Comparison of ENCODE assay signal across 40 cellular contexts in genomic region chr1:167876597-167877175, GRCh38. TPM values are rescaled to one million over a fixed set of nuclear protein-coding genes. Genes with fewer than 3 reads are reported as not detected.
"Had no signal": no experiment of that assay in that cellular context is flagged by ENCODE, and none has a peak within 500 bp of the region (broad histone marks: within the 10 kb centered on the region; RNA-seq: fewer than 3 reads in every experiment).

No MANE protein-coding gene starts in this region.

- FAIRE-seq: bronchial epithelial cell, TTC549 had no signal

- H3K36me3 ChIP-seq: ascending aorta, cardiac muscle cell had no signal

- H3K27ac Mint-ChIP-seq: activated B cell treated with CpG ODN at 0.5 μM for 24 hours; activated CD4-positive, alpha-beta memory T cell treated with anti-CD3 and anti-CD28 coated beads for 36 hours; activated CD4-positive, alpha-beta T cell treated with anti-CD3 and anti-CD28 coated beads, Interleukin-2, amount 10 ng/mL, durations not matched to agents 24 days and 14 days; activated CD8-positive, alpha-beta T cell treated with anti-CD3 and anti-CD28 coated beads for 36 hours; activated naive CD4-positive, alpha-beta T cell treated with anti-CD3 and anti-CD28 coated beads for 36 hours; activated naive CD8-positive, alpha-beta T cell; activated naive CD8-positive, alpha-beta T cell treated with anti-CD3 and anti-CD28 coated beads, Interleukin-2, amount 10 ng/mL, durations not matched to agents 7 days and 5 days; activated naive CD8-positive, alpha-beta T cell treated with anti-CD3 and anti-CD28 coated beads, Interleukin-2, amount 50 U/mL, for 24 hours; activated T-cell treated with anti-CD3 and anti-CD28 coated beads, Interleukin-2, amount 50 U/mL, for 72 hours; activated T-helper 1 cell treated with anti-CD3 and anti-CD28 coated beads, Interleukin-12 subunit alpha, Interleukin-12 subunit beta, Interleukin-2, Interleukin-4 antibody, amounts not matched to agents 30 ng/mL and 10 ng/mL and 1 ng/mL, durations not matched to agents 14 hours and 24 hours and 36 hours; activated T-helper 17 cell treated with anti-CD3 and anti-CD28 coated beads, Interleukin-2, amount 50 U/mL, for 72 hours; brain; T-helper 1 cell treated with Interleukin-12 subunit alpha and Interleukin-12 subunit beta and Interleukin-4 antibody, amounts not matched to agents 30 μg/mL and 1 μg/mL, for 36 hours; T-helper 2 cell treated with Interferon-gamma antibody and Interleukin-4, amounts not matched to agents 5 μg/mL and 100 μg/mL, for 36 hours had no signal

- H3K4me3 Mint-ChIP-seq: activated B cell treated with CpG ODN at 0.5 μM for 24 hours; activated CD4-positive, alpha-beta memory T cell treated with anti-CD3 and anti-CD28 coated beads for 36 hours; activated CD4-positive, alpha-beta T cell treated with anti-CD3 and anti-CD28 coated beads, Interleukin-2, amount 10 ng/mL, durations not matched to agents 24 days and 14 days; activated CD8-positive, alpha-beta T cell treated with anti-CD3 and anti-CD28 coated beads for 36 hours; activated naive CD4-positive, alpha-beta T cell treated with anti-CD3 and anti-CD28 coated beads for 36 hours; activated naive CD8-positive, alpha-beta T cell; activated naive CD8-positive, alpha-beta T cell treated with anti-CD3 and anti-CD28 coated beads, Interleukin-2, amount 10 ng/mL, durations not matched to agents 7 days and 5 days; activated naive CD8-positive, alpha-beta T cell treated with anti-CD3 and anti-CD28 coated beads, Interleukin-2, amount 50 U/mL, for 24 hours; activated T-cell treated with anti-CD3 and anti-CD28 coated beads, Interleukin-2, amount 50 U/mL, for 4 hours; activated T-cell treated with anti-CD3 and anti-CD28 coated beads, Interleukin-2, amount 50 U/mL, for 72 hours; activated T-helper 1 cell treated with anti-CD3 and anti-CD28 coated beads, Interleukin-12 subunit alpha, Interleukin-12 subunit beta, Interleukin-2, Interleukin-4 antibody, amounts not matched to agents 30 ng/mL and 10 ng/mL and 1 ng/mL, durations not matched to agents 14 hours and 24 hours and 36 hours; activated T-helper 17 cell treated with anti-CD3 and anti-CD28 coated beads, Interleukin-2, amount 50 U/mL, for 72 hours; brain; central memory CD8-positive, alpha-beta T cell; T-helper 1 cell treated with Interleukin-12 subunit alpha and Interleukin-12 subunit beta and Interleukin-4 antibody, amounts not matched to agents 30 μg/mL and 1 μg/mL, for 36 hours; T-helper 2 cell treated with Interferon-gamma antibody and Interleukin-4, amounts not matched to agents 5 μg/mL and 100 μg/mL, for 36 hours had no signal

- ATAC-seq: activated CD8-positive, alpha-beta T cell treated with anti-CD3 and anti-CD28 coated beads for 36 hours; activated naive CD8-positive, alpha-beta T cell treated with anti-CD3 and anti-CD28 coated beads, Interleukin-2, amount 50 U/mL, for 24 hours; activated T-cell treated with anti-CD3 and anti-CD28 coated beads, Interleukin-2, amount 50 U/mL, for 4 hours; activated T-cell treated with anti-CD3 and anti-CD28 coated beads, Interleukin-2, amount 50 U/mL, for 72 hours; activated T-helper 17 cell treated with anti-CD3 and anti-CD28 coated beads, Interleukin-2, amount 50 U/mL, for 72 hours had no signal

- H3K4me1 ChIP-seq: ascending aorta had no signal

- DNase-seq: activated B cell treated with CpG ODN at 0.5 μM for 24 hours; activated CD4-positive, alpha-beta memory T cell treated with anti-CD3 and anti-CD28 coated beads for 36 hours; activated CD4-positive, alpha-beta T cell treated with anti-CD3 and anti-CD28 coated beads for 4 hours; activated CD4-positive, alpha-beta T cell treated with anti-CD3 and anti-CD28 coated beads, Interleukin-2, amount 10 ng/mL, durations not matched to agents 24 days and 14 days; activated CD4-positive, alpha-beta T cell treated with anti-CD3 and anti-CD28 coated beads, Interleukin-2, amount 50 U/mL, for 1 hour; activated CD4-positive, alpha-beta T cell treated with anti-CD3 and anti-CD28 coated beads, Interleukin-2, amount 50 U/mL, for 4 hours; activated CD4-positive, CD25-positive, alpha-beta regulatory T cell treated with anti-CD3 and anti-CD28 coated beads, Interleukin-2, amount 50 U/mL, for 72 hours; activated CD8-positive, alpha-beta memory T cell treated with anti-CD3 and anti-CD28 coated beads, Interleukin-2, amount 50 U/mL, for 4 hours; activated CD8-positive, alpha-beta T cell treated with anti-CD3 and anti-CD28 coated beads for 36 hours; activated effector memory CD4-positive, alpha-beta T cell treated with anti-CD3 and anti-CD28 coated beads, Interleukin-2, amount 50 U/mL, for 16 hours; activated gamma-delta T cell treated with Interleukin-2 at 50 U/mL for 16 hours; activated naive CD4-positive, alpha-beta T cell; activated naive CD4-positive, alpha-beta T cell treated with anti-CD3 and anti-CD28 coated beads for 36 hours; activated naive CD4-positive, alpha-beta T cell treated with anti-CD3 and anti-CD28 coated beads, Interleukin-2, amount 50 U/mL, for 16 hours; activated naive CD8-positive, alpha-beta T cell treated with anti-CD3 and anti-CD28 coated beads, Interleukin-2, amount 10 ng/mL, durations not matched to agents 7 days and 5 days; activated naive CD8-positive, alpha-beta T cell treated with anti-CD3 and anti-CD28 coated beads, Interleukin-2, amount 50 U/mL, for 24 hours; activated T-cell treated with anti-CD3 and anti-CD28 coated beads for 4 hours; activated T-cell treated with anti-CD3 and anti-CD28 coated beads, Interleukin-2, amount 50 U/mL, for 1 hour; activated T-cell treated with anti-CD3 and anti-CD28 coated beads, Interleukin-2, amount 50 U/mL, for 4 hours; activated T-cell treated with anti-CD3 and anti-CD28 coated beads, Interleukin-2, amount 50 U/mL, for 72 hours; amygdala; anterior cingulate cortex; caudate nucleus; cerebellar nuclear complex; T-helper 1 cell; T-helper 2 cell; T-helper 9 cell had no signal

- H3K9me3 ChIP-seq: ascending aorta had no signal

- H3K9me3 Mint-ChIP-seq: activated B cell treated with CpG ODN at 0.5 μM for 24 hours; activated CD4-positive, alpha-beta memory T cell treated with anti-CD3 and anti-CD28 coated beads for 36 hours; activated CD4-positive, alpha-beta T cell treated with anti-CD3 and anti-CD28 coated beads, Interleukin-2, amount 10 ng/mL, durations not matched to agents 24 days and 14 days; activated CD8-positive, alpha-beta T cell treated with anti-CD3 and anti-CD28 coated beads for 36 hours; activated naive CD4-positive, alpha-beta T cell treated with anti-CD3 and anti-CD28 coated beads for 36 hours; activated naive CD8-positive, alpha-beta T cell treated with anti-CD3 and anti-CD28 coated beads, Interleukin-2, amount 10 ng/mL, durations not matched to agents 7 days and 5 days; activated naive CD8-positive, alpha-beta T cell treated with anti-CD3 and anti-CD28 coated beads, Interleukin-2, amount 50 U/mL, for 24 hours; activated T-cell treated with anti-CD3 and anti-CD28 coated beads, Interleukin-2, amount 50 U/mL, for 4 hours; activated T-cell treated with anti-CD3 and anti-CD28 coated beads, Interleukin-2, amount 50 U/mL, for 72 hours; activated T-helper 17 cell treated with anti-CD3 and anti-CD28 coated beads, Interleukin-2, amount 50 U/mL, for 72 hours; brain; central memory CD8-positive, alpha-beta T cell; T-helper 1 cell treated with Interleukin-12 subunit alpha and Interleukin-12 subunit beta and Interleukin-4 antibody, amounts not matched to agents 30 μg/mL and 1 μg/mL, for 36 hours; T-helper 2 cell treated with Interferon-gamma antibody and Interleukin-4, amounts not matched to agents 5 μg/mL and 100 μg/mL, for 36 hours had no signal

- H3K36me3 Mint-ChIP-seq: activated CD4-positive, alpha-beta memory T cell treated with anti-CD3 and anti-CD28 coated beads for 36 hours; activated naive CD8-positive, alpha-beta T cell; activated naive CD8-positive, alpha-beta T cell treated with anti-CD3 and anti-CD28 coated beads, Interleukin-2, amount 10 ng/mL, durations not matched to agents 7 days and 5 days; brain had no signal

- H3K27ac ChIP-seq: ascending aorta, cardiac muscle cell, VCaP had no signal

- H3K4me1 Mint-ChIP-seq: activated B cell treated with CpG ODN at 0.5 μM for 24 hours; activated CD4-positive, alpha-beta T cell treated with anti-CD3 and anti-CD28 coated beads, Interleukin-2, amount 10 ng/mL, durations not matched to agents 24 days and 14 days; activated naive CD8-positive, alpha-beta T cell treated with anti-CD3 and anti-CD28 coated beads, Interleukin-2, amount 10 ng/mL, durations not matched to agents 7 days and 5 days; activated naive CD8-positive, alpha-beta T cell treated with anti-CD3 and anti-CD28 coated beads, Interleukin-2, amount 50 U/mL, for 24 hours; activated T-helper 17 cell treated with anti-CD3 and anti-CD28 coated beads, Interleukin-2, amount 50 U/mL, for 72 hours; brain; central memory CD8-positive, alpha-beta T cell had no signal

- H3K4me3 ChIP-seq: ascending aorta, cardiac muscle cell had no signal

- H3K27me3 ChIP-seq: ascending aorta, cardiac muscle cell had no signal

RNA-seq across cellular contexts. Expression of gene ADCY10, which starts 37.2 kb away (rescaled TPM):
- total RNA-seq: activated CD8-positive, alpha-beta memory T cell treated with anti-CD3 and anti-CD28 coated beads for 36 hours; activated T-cell treated with anti-CD3 and anti-CD28 coated beads, Interleukin-2, amount 50 U/mL, for 4 hours; activated T-helper 1 cell treated with anti-CD3 and anti-CD28 coated beads, Interleukin-12 subunit alpha, Interleukin-12 subunit beta, Interleukin-2, Interleukin-4 antibody, amounts not matched to agents 30 ng/mL and 10 ng/mL and 1 ng/mL, durations not matched to agents 14 hours and 24 hours and 36 hours had no signal
